Comparison of ENCODE assay signal across 19 cellular contexts in the genomic region with DNA sequence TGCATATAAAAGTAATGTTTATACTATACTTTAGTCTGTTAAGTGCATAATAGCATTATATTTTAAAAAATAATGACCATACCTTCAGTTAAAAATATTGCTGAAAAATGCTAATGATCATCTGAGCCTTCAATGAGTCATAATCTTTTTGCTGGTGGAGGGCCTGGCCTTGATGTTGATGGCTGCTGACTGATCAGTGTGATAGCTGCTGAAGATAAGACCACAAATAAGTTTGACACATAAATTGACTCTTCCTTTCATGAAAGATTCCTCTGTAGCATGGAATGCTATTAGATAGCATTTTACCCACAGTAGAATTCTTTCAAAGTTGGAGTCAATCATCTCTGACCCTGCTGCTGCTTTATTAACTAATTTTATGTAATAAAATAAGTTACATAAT.
A peak's percentile ranks its signal among the peaks of the same experiment; 100 is the strongest.
DNase-seq lines count a peak whose midpoint lies in the region; ATAC-seq and TF ChIP-seq lines count a peak whose summit lies in the region.
"Had no signal": no experiment of that assay in that cellular context is flagged by ENCODE, and none has a peak within 500 bp of the region (broad histone marks: within the 10 kb centered on the region; RNA-seq: fewer than 3 reads in every experiment).

No MANE protein-coding gene starts in this region.

- no peak for TF ChIP-seq CTCF in retinal pigment epithelial cell (conservative IDR thresholded peaks at IDR 0.05; ENCODE audit: low read depth, low read length)

- DNase-seq in M059J (ENCODE audit: low read depth), result peak; percentile 15
- DNase-seq in retinal pigment epithelial cell (ENCODE audit: low read depth), result peak; percentile 31
- no peak for DNase-seq in OCI-M2 (lab: John Stamatoyannopoulos, UW; ENCODE audit: unreplicated experiment)
- DNase-seq: 8988T; ACHN; BE2C; C1 segment of cervical spinal cord; Caco-2; Calu3; CD4-positive, alpha-beta memory T cell; CD4-positive, CD25-positive, alpha-beta regulatory T cell; CD8-positive, alpha-beta memory T cell; DMS79 treated with DMSO at 0.1 percent for 48 hours; GDM1 had no signal

- H3K4me3 ChIP-seq in retinal pigment epithelial cell (ENCODE audit: low read length), result no peak overlapping the region
- H3K4me3 ChIP-seq: BLaER1, GM12878 had no signal

- ATAC-seq in SK-N-SH treated with all-trans-retinoic acid at 6 μM for 48 hours (peak; percentile 61), GM21360 (IDR thresholded peaks at IDR 0.05; ENCODE audit: unreplicated experiment) (no peak), GM18502 (IDR thresholded peaks at IDR 0.05; ENCODE audit: poor library complexity, unreplicated experiment) (no peak)
- ATAC-seq: GM12878 had no signal

TF ChIP-seq in SK-N-SH treated with all-trans-retinoic acid at 6 μM for 48 hours, 23 proteins besides CTCF, POLR2A, EP300 and RAD21:
- TF ChIP-seq ARNTL (CRISPR knock-in tag; IDR thresholded peaks at IDR 0.05; ENCODE audit: borderline replicate concordance, low read depth), result no peak
- TF ChIP-seq OSR1 (CRISPR knock-in tag; IDR thresholded peaks at IDR 0.05), result no peak
- no peak for TF ChIP-seq SNAI2 (CRISPR knock-in tag; IDR thresholded peaks at IDR 0.05)
- TF ChIP-seq, protein P1, sequence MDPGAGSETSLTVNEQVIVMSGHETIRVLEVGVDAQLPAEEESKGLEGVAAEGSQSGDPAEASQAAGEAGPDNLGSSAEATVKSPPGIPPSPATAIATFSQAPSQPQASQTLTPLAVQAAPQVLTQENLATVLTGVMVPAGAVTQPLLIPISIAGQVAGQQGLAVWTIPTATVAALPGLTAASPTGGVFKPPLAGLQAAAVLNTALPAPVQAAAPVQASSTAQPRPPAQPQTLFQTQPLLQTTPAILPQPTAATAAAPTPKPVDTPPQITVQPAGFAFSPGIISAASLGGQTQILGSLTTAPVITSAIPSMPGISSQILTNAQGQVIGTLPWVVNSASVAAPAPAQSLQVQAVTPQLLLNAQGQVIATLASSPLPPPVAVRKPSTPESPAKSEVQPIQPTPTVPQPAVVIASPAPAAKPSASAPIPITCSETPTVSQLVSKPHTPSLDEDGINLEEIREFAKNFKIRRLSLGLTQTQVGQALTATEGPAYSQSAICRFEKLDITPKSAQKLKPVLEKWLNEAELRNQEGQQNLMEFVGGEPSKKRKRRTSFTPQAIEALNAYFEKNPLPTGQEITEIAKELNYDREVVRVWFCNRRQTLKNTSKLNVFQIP (CRISPR knock-in tag; IDR thresholded peaks at IDR 0.05; ENCODE audit: borderline replicate concordance, low read depth), result no peak
- no peak for TF ChIP-seq ESRRG (CRISPR knock-in tag; IDR thresholded peaks at IDR 0.05)
- no peak for TF ChIP-seq ZFP30 (CRISPR knock-in tag; IDR thresholded peaks at IDR 0.05)
- TF ChIP-seq, protein P2, sequence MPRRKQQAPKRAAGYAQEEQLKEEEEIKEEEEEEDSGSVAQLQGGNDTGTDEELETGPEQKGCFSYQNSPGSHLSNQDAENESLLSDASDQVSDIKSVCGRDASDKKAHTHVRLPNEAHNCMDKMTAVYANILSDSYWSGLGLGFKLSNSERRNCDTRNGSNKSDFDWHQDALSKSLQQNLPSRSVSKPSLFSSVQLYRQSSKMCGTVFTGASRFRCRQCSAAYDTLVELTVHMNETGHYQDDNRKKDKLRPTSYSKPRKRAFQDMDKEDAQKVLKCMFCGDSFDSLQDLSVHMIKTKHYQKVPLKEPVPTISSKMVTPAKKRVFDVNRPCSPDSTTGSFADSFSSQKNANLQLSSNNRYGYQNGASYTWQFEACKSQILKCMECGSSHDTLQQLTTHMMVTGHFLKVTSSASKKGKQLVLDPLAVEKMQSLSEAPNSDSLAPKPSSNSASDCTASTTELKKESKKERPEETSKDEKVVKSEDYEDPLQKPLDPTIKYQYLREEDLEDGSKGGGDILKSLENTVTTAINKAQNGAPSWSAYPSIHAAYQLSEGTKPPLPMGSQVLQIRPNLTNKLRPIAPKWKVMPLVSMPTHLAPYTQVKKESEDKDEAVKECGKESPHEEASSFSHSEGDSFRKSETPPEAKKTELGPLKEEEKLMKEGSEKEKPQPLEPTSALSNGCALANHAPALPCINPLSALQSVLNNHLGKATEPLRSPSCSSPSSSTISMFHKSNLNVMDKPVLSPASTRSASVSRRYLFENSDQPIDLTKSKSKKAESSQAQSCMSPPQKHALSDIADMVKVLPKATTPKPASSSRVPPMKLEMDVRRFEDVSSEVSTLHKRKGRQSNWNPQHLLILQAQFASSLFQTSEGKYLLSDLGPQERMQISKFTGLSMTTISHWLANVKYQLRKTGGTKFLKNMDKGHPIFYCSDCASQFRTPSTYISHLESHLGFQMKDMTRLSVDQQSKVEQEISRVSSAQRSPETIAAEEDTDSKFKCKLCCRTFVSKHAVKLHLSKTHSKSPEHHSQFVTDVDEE (CRISPR knock-in tag; IDR thresholded peaks at IDR 0.05), result no peak
- no peak for TF ChIP-seq CSDC2 (CRISPR knock-in tag; IDR thresholded peaks at IDR 0.05)
- TF ChIP-seq ZFP3 (CRISPR knock-in tag; IDR thresholded peaks at IDR 0.05), result no peak
- no peak for TF ChIP-seq TCF4 (CRISPR knock-in tag; IDR thresholded peaks at IDR 0.05; ENCODE audit: borderline replicate concordance)
- TF ChIP-seq, protein P3, sequence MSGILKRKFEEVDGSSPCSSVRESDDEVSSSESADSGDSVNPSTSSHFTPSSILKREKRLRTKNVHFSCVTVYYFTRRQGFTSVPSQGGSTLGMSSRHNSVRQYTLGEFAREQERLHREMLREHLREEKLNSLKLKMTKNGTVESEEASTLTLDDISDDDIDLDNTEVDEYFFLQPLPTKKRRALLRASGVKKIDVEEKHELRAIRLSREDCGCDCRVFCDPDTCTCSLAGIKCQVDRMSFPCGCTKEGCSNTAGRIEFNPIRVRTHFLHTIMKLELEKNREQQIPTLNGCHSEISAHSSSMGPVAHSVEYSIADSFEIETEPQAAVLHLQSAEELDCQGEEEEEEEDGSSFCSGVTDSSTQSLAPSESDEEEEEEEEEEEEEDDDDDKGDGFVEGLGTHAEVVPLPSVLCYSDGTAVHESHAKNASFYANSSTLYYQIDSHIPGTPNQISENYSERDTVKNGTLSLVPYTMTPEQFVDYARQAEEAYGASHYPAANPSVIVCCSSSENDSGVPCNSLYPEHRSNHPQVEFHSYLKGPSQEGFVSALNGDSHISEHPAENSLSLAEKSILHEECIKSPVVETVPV (CRISPR knock-in tag; IDR thresholded peaks at IDR 0.05), result no peak
- TF ChIP-seq BACH2 (CRISPR knock-in tag; IDR thresholded peaks at IDR 0.05; ENCODE audit: borderline replicate concordance), result no peak
- TF ChIP-seq ZNF8 (CRISPR knock-in tag; IDR thresholded peaks at IDR 0.05), result no peak
- TF ChIP-seq ISL1 (CRISPR knock-in tag; IDR thresholded peaks at IDR 0.05), result no peak
- TF ChIP-seq TOX (CRISPR knock-in tag; IDR thresholded peaks at IDR 0.05; ENCODE audit: borderline replicate concordance), result no peak
